1 cellular context compared by ENCODE assay signal in genomic region chr3:61168286-61168685, GRCh38.
TF ChIP-seq lines count a peak whose summit lies in the region.

No MANE protein-coding gene starts in this region.

TF ChIP-seq in GM23338, 12 proteins besides CTCF, POLR2A, EP300 and RAD21 (continued from another document):
- TF ChIP-seq ZNF462 (CRISPR knock-in tag; IDR thresholded peaks at IDR 0.05) (no peak), EZH2phosphoT487 (IDR thresholded peaks at IDR 0.05; ENCODE audit: unreplicated experiment) (no peak), JUNB (IDR thresholded peaks at IDR 0.05; ENCODE audit: unreplicated experiment) (no peak), ZNF331 (CRISPR knock-in tag; IDR thresholded peaks at IDR 0.05; ENCODE audit: low read depth) (no peak)
